8 cellular contexts compared by ENCODE assay signal in the genomic region with DNA sequence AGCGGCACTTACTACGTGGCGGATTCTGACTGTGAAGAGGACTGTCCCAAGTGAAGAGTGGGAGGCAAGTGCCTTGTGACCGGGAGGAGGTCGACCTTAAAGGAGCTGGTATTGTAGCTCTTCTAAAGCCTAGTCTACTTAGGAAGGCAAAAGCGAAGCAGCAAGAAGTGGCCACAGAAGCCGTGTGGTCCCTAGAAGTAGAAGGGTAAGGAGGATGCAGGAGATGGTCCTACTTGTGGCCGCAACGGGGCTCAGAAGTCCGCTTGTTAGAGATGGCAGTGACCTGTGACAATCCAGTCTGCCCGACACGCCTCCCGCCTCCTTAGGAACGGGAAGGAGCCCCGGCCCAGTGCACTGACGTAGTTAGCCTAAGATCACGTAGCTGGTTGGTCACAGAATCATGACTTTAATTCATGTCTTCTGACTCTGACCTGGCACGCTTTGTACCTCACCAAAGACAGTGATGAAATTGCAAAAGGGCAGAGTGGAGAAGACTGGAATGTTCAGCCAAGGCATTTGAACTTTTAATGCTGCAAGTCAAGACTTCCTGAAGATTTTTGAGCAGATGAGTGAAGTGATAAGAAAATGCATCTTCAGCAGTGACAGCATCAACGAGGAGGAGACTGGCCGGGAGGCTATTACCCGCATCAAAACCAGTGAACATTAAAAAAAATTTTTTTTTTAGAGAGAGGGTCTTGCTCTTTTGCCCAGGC. TPM values are rescaled to one million over a fixed set of nuclear protein-coding genes. Genes with fewer than 3 reads are reported as not detected.
DNase-seq lines count a peak whose midpoint lies in the region; ATAC-seq lines count a peak whose summit lies in the region.

No MANE protein-coding gene starts in this region.

- peak overlapping the region; percentile 66 for H3K27ac ChIP-seq in SJCRH30

- H3K4me1 ChIP-seq in SJCRH30: no peaks in the 10 kb centered on the region

- peak; percentile 96 for DNase-seq in DMS53 (lab: John Stamatoyannopoulos, UW)
- DNase-seq in HUDEP-2 (lab: John Stamatoyannopoulos, UW; ENCODE audit: unreplicated experiment in 76 of 76): peak in 74 of 76 experiments; percentile 17 to 91 (median 78)
- peak; percentile 86 to 89 for DNase-seq in SJCRH30
- peak; percentile 63 for DNase-seq in activated gamma-delta T cell treated with anti-CD3 and anti-CD28 coated beads, Interleukin-2, amount 50 U/mL, for 16 hours (ENCODE audit: low read depth)
- peak; percentile 95 for DNase-seq in Right ventricle myocardium inferior (ENCODE audit: missing footprints)
- peak in 8 of 10 donors; percentile 37 to 95 (median 64) for DNase-seq in posterior cingulate gyrus
- peak; percentile 93 for DNase-seq in ureter (ENCODE audit: low spot score)

- ATAC-seq in GM21390 (IDR thresholded peaks at IDR 0.05; ENCODE audit: unreplicated experiment) (peak; percentile 45), Right ventricle myocardium inferior (peak; percentile 83)

- H3K9me3 ChIP-seq in SJCRH30 (replicated peaks): no peaks in the 10 kb centered on the region

- H3K4me3 ChIP-seq in SJCRH30: peak overlapping the region; percentile 62

- intact Hi-C loops in Right ventricle myocardium inferior (cut with DNase I): loop anchor here (1.0 to 5.0 kb wide), 6 partner anchors 27 to 109 kb away; a partner anchor contains a TSS
- intact Hi-C loops in posterior cingulate gyrus (cut with DNase I): loop anchor here (1.0 kb wide), 1 partner anchor 63 kb away; a partner anchor contains a TSS

- no peaks in the 10 kb centered on the region for H3K36me3 ChIP-seq in SJCRH30

- no peaks in the 10 kb centered on the region for H3K27me3 ChIP-seq in SJCRH30

RNA-seq across cellular contexts. Expression of a gene that starts 0.7 kb away (rescaled TPM):
- total RNA-seq in SJCRH30 (2014; rRNA removed; shearing (Covaris generic)): 20.8 and 26.3 TPM in 2 replicates
- total RNA-seq in Right ventricle myocardium inferior (4.3 TPM), ureter (30.2 TPM)

Comparison
In these comparisons a context has a peak if more than half of its experiments do, and no peak if none do; other contexts are left out.
1. Peak in every context shown above with its lines: DNase-seq, ATAC-seq, H3K4me3 ChIP-seq and H3K27ac ChIP-seq.